In genomic region chr1:156659672-156659993, GRCh38 we compare ENCODE assay signal across 9 cellular contexts. TPM values are rescaled to one million over a fixed set of nuclear protein-coding genes. Genes with fewer than 3 reads are reported as not detected.
A peak's percentile ranks its signal among the peaks of the same experiment; 100 is the strongest.
DNase-seq lines count a peak whose midpoint lies in the region; ATAC-seq and TF ChIP-seq lines count a peak whose summit lies in the region.
"Had no signal": no experiment of that assay in that cellular context is flagged by ENCODE, and none has a peak within 500 bp of the region (broad histone marks: within the 10 kb centered on the region; RNA-seq: fewer than 3 reads in every experiment).

No MANE protein-coding gene starts in this region.

- H3K9me3 ChIP-seq in thyroid gland: no peaks in the 10 kb centered on the region

- H3K36me3 Mint-ChIP-seq in activated T-cell treated with anti-CD3 and anti-CD28 coated beads, Interleukin-2, amount 50 U/mL, for 4 hours (ENCODE audit: insufficient read depth): no peaks in the 10 kb centered on the region
- H3K36me3 Mint-ChIP-seq in activated CD4-positive, alpha-beta memory T cell treated with anti-CD3 and anti-CD28 coated beads, Interleukin-2, amount 10 ng/mL, durations not matched to agents 7 days and 5 days (ENCODE audit: low read depth): peaks cover 3% of the 10 kb centered on the region
- H3K36me3 Mint-ChIP-seq: activated naive CD8-positive, alpha-beta T cell had no signal

- 8 to 29% methylated on average over 6 of the region's 6 CpGs for WGBS in thyroid gland, 2 donors

- TF ChIP-seq CTCF in kidney epithelial cell (IDR thresholded peaks at IDR 0.05; ENCODE audit: insufficient read depth, low read length, poor library complexity, severe bottlenecking) (no peak), thyroid gland (IDR thresholded peaks at IDR 0.05) (no peak)

- peak overlapping the region in 2 of 3 donors; percentile 39 to 57 for H3K27ac ChIP-seq in thyroid gland

- H3K27me3 Mint-ChIP-seq in activated T-cell treated with anti-CD3 and anti-CD28 coated beads, Interleukin-2, amount 50 U/mL, for 4 hours (ENCODE audit: low read depth): peaks cover 30% of the 10 kb centered on the region
- H3K27me3 Mint-ChIP-seq in activated CD4-positive, alpha-beta memory T cell treated with anti-CD3 and anti-CD28 coated beads, Interleukin-2, amount 10 ng/mL, durations not matched to agents 7 days and 5 days: peaks cover 32% of the 10 kb centered on the region

- H3K36me3 ChIP-seq in kidney epithelial cell (ENCODE audit: control insufficient read depth, insufficient read depth, low read length) (no peaks in the 10 kb centered on the region), thyroid gland (no peaks in the 10 kb centered on the region)

- DNase-seq in activated T-cell treated with anti-CD3 and anti-CD28 coated beads, Interleukin-2, amount 50 U/mL, for 4 hours: no peak
- DNase-seq in activated T-cell treated with anti-CD3 and anti-CD28 coated beads, Interleukin-2, amount 50 U/mL, for 1 hour: no peak
- no peak for DNase-seq in activated CD4-positive, alpha-beta memory T cell treated with anti-CD3 and anti-CD28 coated beads, Interleukin-2, amount 10 ng/mL, durations not matched to agents 7 days and 5 days
- DNase-seq in kidney epithelial cell (ENCODE audit: low read depth) (no peak), thyroid gland (no peak), NCI-H2227 (lab: John Stamatoyannopoulos, UW; ENCODE audit: unreplicated experiment) (no peak), Ammon's horn (ENCODE audit: low spot score) (no peak)

- no peak for TF ChIP-seq POLR2A in thyroid gland (IDR thresholded peaks at IDR 0.05)

- POLR2A ChIA-PET in activated CD4-positive, alpha-beta memory T cell treated with anti-CD3 and anti-CD28 coated beads, Interleukin-2, amount 10 ng/mL, durations not matched to agents 7 days and 5 days (lab: Charles Lee): interaction anchor here (0.6 to 2.6 kb wide), 2 partner anchors 11 to 69 kb away, joined by 3 to 17 read pairs; partner anchors contain the start of genes ISG20L2 and METTL25B

- no peak for ATAC-seq in activated T-cell treated with anti-CD3 and anti-CD28 coated beads, Interleukin-2, amount 50 U/mL, for 4 hours
- ATAC-seq in HG03565 (IDR thresholded peaks at IDR 0.05; ENCODE audit: unreplicated experiment): no peak

- peaks cover 19 to 67% of the 10 kb centered on the region in 2 donors for H3K4me1 ChIP-seq in thyroid gland

- H3K9me3 Mint-ChIP-seq in activated T-cell treated with anti-CD3 and anti-CD28 coated beads, Interleukin-2, amount 50 U/mL, for 4 hours: no peaks in the 10 kb centered on the region
- no peaks in the 10 kb centered on the region for H3K9me3 Mint-ChIP-seq in activated CD4-positive, alpha-beta memory T cell treated with anti-CD3 and anti-CD28 coated beads, Interleukin-2, amount 10 ng/mL, durations not matched to agents 7 days and 5 days

- H3K27ac Mint-ChIP-seq in activated CD4-positive, alpha-beta memory T cell treated with anti-CD3 and anti-CD28 coated beads, Interleukin-2, amount 10 ng/mL, durations not matched to agents 7 days and 5 days: peak overlapping the region; percentile 86

- peak overlapping the region; percentile 14 for H3K4me3 Mint-ChIP-seq in activated T-cell treated with anti-CD3 and anti-CD28 coated beads, Interleukin-2, amount 50 U/mL, for 4 hours
- peak overlapping the region; percentile 83 for H3K4me3 Mint-ChIP-seq in activated CD4-positive, alpha-beta memory T cell treated with anti-CD3 and anti-CD28 coated beads, Interleukin-2, amount 10 ng/mL, durations not matched to agents 7 days and 5 days

- H3K27me3 ChIP-seq in kidney epithelial cell (ENCODE audit: control insufficient read depth, insufficient read depth, low read length): peaks cover 29% of the 10 kb centered on the region
- no peaks in the 10 kb centered on the region for H3K27me3 ChIP-seq in thyroid gland

- H3K4me1 Mint-ChIP-seq in activated T-cell treated with anti-CD3 and anti-CD28 coated beads, Interleukin-2, amount 50 U/mL, for 4 hours (ENCODE audit: low read depth): peaks cover 49% of the 10 kb centered on the region
- peaks cover 68% of the 10 kb centered on the region for H3K4me1 Mint-ChIP-seq in activated CD4-positive, alpha-beta memory T cell treated with anti-CD3 and anti-CD28 coated beads, Interleukin-2, amount 10 ng/mL, durations not matched to agents 7 days and 5 days

- intact Hi-C loops in thyroid gland (cut with DNase I): loop anchor here (5.0 kb wide), 1 partner anchor 77 kb away; no protein-coding TSS in a partner anchor

- CTCF ChIA-PET in activated CD4-positive, alpha-beta memory T cell treated with anti-CD3 and anti-CD28 coated beads, Interleukin-2, amount 10 ng/mL, durations not matched to agents 7 days and 5 days (lab: Charles Lee): interaction anchor here (0.7 to 8.7 kb wide), 16 partner anchors 10 to 268 kb away, joined by 3 to 275 read pairs (median 5); partner anchors contain the start of genes HAPLN2, ISG20L2, METTL25B and NES

- H3K4me3 ChIP-seq in kidney epithelial cell (ENCODE audit: low read depth, low read length) (peak overlapping the region; percentile 9), thyroid gland (replicated peaks in 1 of 3) (no peak overlapping the region)

RNA-seq across cellular contexts. Expression of gene NES, which starts 17.6 kb away (rescaled TPM):
- total RNA-seq in activated T-cell treated with anti-CD3 and anti-CD28 coated beads, Interleukin-2, amount 50 U/mL, for 4 hours: under 1 TPM; 0.05 to 0.13 (median 0.05) TPM
- not detected for total RNA-seq in activated CD4-positive, alpha-beta memory T cell treated with anti-CD3 and anti-CD28 coated beads, Interleukin-2, amount 10 ng/mL, durations not matched to agents 7 days and 5 days
- total RNA-seq in kidney epithelial cell (66.3 and 76.8 TPM in 2 replicates), thyroid gland (10 to 100 TPM in 2 of 4 donors, 1 to 10 TPM in 2; 4.3 to 10.4 (median 9.0) TPM)

RNA-seq across cellular contexts. Expression of gene BCAN, which starts 17.7 kb away (rescaled TPM):
- total RNA-seq in activated T-cell treated with anti-CD3 and anti-CD28 coated beads, Interleukin-2, amount 50 U/mL, for 4 hours: not detected
- not detected for total RNA-seq in activated CD4-positive, alpha-beta memory T cell treated with anti-CD3 and anti-CD28 coated beads, Interleukin-2, amount 10 ng/mL, durations not matched to agents 7 days and 5 days
- 0.14 and 0.17 TPM in 2 replicates for total RNA-seq in kidney epithelial cell
- 1 to 10 TPM in 1 of 4 donors, under 1 TPM in 1, not detected in 2; 0.54 to 1.1 TPM for total RNA-seq in thyroid gland

RNA-seq across cellular contexts. Expression of gene HAPLN2, which starts 40.4 kb away (rescaled TPM):
- not detected for total RNA-seq in activated T-cell treated with anti-CD3 and anti-CD28 coated beads, Interleukin-2, amount 50 U/mL, for 4 hours
- total RNA-seq in activated CD4-positive, alpha-beta memory T cell treated with anti-CD3 and anti-CD28 coated beads, Interleukin-2, amount 10 ng/mL, durations not matched to agents 7 days and 5 days: not detected
- total RNA-seq in kidney epithelial cell (not detected in 2 replicates), thyroid gland (under 1 TPM in 1 of 4 donors, not detected in 3; 0.79 TPM)

RNA-seq across cellular contexts. Expression of gene CRABP2, which starts 45.8 kb away (rescaled TPM):
- 1 to 10 TPM; 1.8 to 2.5 (median 2.4) TPM for total RNA-seq in activated T-cell treated with anti-CD3 and anti-CD28 coated beads, Interleukin-2, amount 50 U/mL, for 4 hours
- 1 to 10 TPM in 1 of 2 experiments, under 1 TPM in 1; 0.58 to 1.2 TPM for total RNA-seq in activated CD4-positive, alpha-beta memory T cell treated with anti-CD3 and anti-CD28 coated beads, Interleukin-2, amount 10 ng/mL, durations not matched to agents 7 days and 5 days
- total RNA-seq in kidney epithelial cell (24.5 and 29.5 TPM in 2 replicates), thyroid gland (10 to 100 TPM in 1 of 4 donors, 1 to 10 TPM in 2, not detected in 1; 3.0 to 15.3 (median 4.5) TPM)

RNA-seq across cellular contexts. Expression of gene GPATCH4, which starts 58.4 kb away (rescaled TPM):
- 100 to 1,000 TPM; 171 to 190 (median 174) TPM for total RNA-seq in activated T-cell treated with anti-CD3 and anti-CD28 coated beads, Interleukin-2, amount 50 U/mL, for 4 hours
- 10 to 100 TPM; 19.0 to 20.6 TPM for total RNA-seq in activated CD4-positive, alpha-beta memory T cell treated with anti-CD3 and anti-CD28 coated beads, Interleukin-2, amount 10 ng/mL, durations not matched to agents 7 days and 5 days
- 19.1 and 21.8 TPM in 2 replicates for total RNA-seq in kidney epithelial cell
- total RNA-seq in thyroid gland: 10 to 100 TPM; 14.1 to 49.2 (median 24.5) TPM

Comparison
In these comparisons a context has a peak if more than half of its experiments do, and no peak if none do; other contexts are left out.
1. RNA of gene NES, which starts 17.6 kb away (total RNA-seq): 66.3 to 76.8 TPM in kidney epithelial cell and 4.3 to 10.4 TPM in thyroid gland; 0.05 to 0.13 TPM in activated T-cell treated with anti-CD3 and anti-CD28 coated beads, Interleukin-2, amount 50 U/mL, for 4 hours and not detected in activated CD4-positive, alpha-beta memory T cell treated with anti-CD3 and anti-CD28 coated beads, Interleukin-2, amount 10 ng/mL, durations not matched to agents 7 days and 5 days; every median in the first group is over 4 times any median in the second.